In genomic region chr7:130352335-130353074, GRCh38 we compare ENCODE assay signal across 10 cellular contexts. TPM values are rescaled to one million over a fixed set of nuclear protein-coding genes. Genes with fewer than 3 reads are reported as not detected.
DNase-seq lines count a peak whose midpoint lies in the region; TF ChIP-seq lines count a peak whose summit lies in the region.
"Had no signal": no experiment of that assay in that cellular context is flagged by ENCODE, and none has a peak within 500 bp of the region (broad histone marks: within the 10 kb centered on the region; RNA-seq: fewer than 3 reads in every experiment).

No MANE protein-coding gene starts in this region.

- intact Hi-C loops in breast epithelium (cut with DNase I; ENCODE audit: low total_unique reads) = no loop called here

- peak; percentile 44 for DNase-seq in A172 (ENCODE audit: low spot score)
- peak; percentile 95 for DNase-seq in NCI-H1417 treated with DMSO at 0.1 percent for 48 hours (lab: John Stamatoyannopoulos, UW)
- no peak for DNase-seq in breast epithelium (ENCODE audit: low spot score in 2 of 2)
- peak; percentile 22 to 58 for DNase-seq in lung microvascular endothelial cell (ENCODE audit: low read depth in 2 of 2)
- DNase-seq in SIG-M5 treated with dmso at 0.1 percent for 504 hours (lab: John Stamatoyannopoulos, UW; ENCODE audit: unreplicated experiment) = no peak
- no peak for DNase-seq in UCSD-AML1 (lab: John Stamatoyannopoulos, UW; ENCODE audit: unreplicated experiment)
- DNase-seq in CD1c-positive myeloid dendritic cell (ENCODE audit: extremely low spot score) = no peak
- DNase-seq in occipital lobe (lab: John Stamatoyannopoulos, UW) = no peak

- no peak for TF ChIP-seq CTCF in breast epithelium (IDR thresholded peaks at IDR 0.05)

- H3K27ac ChIP-seq in breast epithelium = peak overlapping the region; percentile 79 to 90
- H3K27ac ChIP-seq: epithelial cell of prostate had no signal

- H3K36me3 ChIP-seq in breast epithelium = no peaks in the 10 kb centered on the region

- no peak for TF ChIP-seq POLR2A in breast epithelium (IDR thresholded peaks at IDR 0.05)

- H3K27me3 ChIP-seq in breast epithelium = no peaks in the 10 kb centered on the region

- peak overlapping the region in 1 of 3 donors; percentile 34 for H3K4me3 ChIP-seq in breast epithelium

- H3K9me3 ChIP-seq in breast epithelium = no peaks in the 10 kb centered on the region

- H3K4me1 ChIP-seq in breast epithelium = peaks cover 18 to 20% of the 10 kb centered on the region in 2 donors

RNA-seq across cellular contexts. Expression of gene CPA5, which starts 7.9 kb away (rescaled TPM):
- total RNA-seq in A172 (2014; rRNA removed; shearing (Covaris generic)) = 0.28 and 1.0 TPM in 2 replicates
- not detected for total RNA-seq in breast epithelium
- total RNA-seq in lung microvascular endothelial cell = not detected in 2 replicates
- total RNA-seq in occipital lobe = not detected

RNA-seq across cellular contexts. Expression of gene CPA1, which starts 27.8 kb away (rescaled TPM):
- 0.34 and 2.6 TPM in 2 replicates for total RNA-seq in A172 (2014; rRNA removed; shearing (Covaris generic))
- total RNA-seq in breast epithelium = under 1 TPM in 2 of 3 donors, not detected in 1; 0.73 to 0.96 TPM
- total RNA-seq in lung microvascular endothelial cell = not detected in 2 replicates
- not detected for total RNA-seq in occipital lobe
- total RNA-seq: T-helper 1 cell treated with Interleukin-12 subunit alpha and Interleukin-12 subunit beta and Interleukin-4 antibody, amounts not matched to agents 30 ng/mL and 1 ng/mL, for 36 hours had no signal

RNA-seq across cellular contexts. Expression of gene CPA4, which starts 59.5 kb away (rescaled TPM):
- 387 and 495 TPM in 2 replicates for total RNA-seq in A172 (2014; rRNA removed; shearing (Covaris generic))
- total RNA-seq in breast epithelium (1 to 10 TPM in 1 of 3 donors, under 1 TPM in 1, not detected in 1; 0.98 to 2.0 TPM), lung microvascular endothelial cell (under 0.01 TPM in 1 of 2 replicates, not detected in the other), occipital lobe (0.78 TPM)
- total RNA-seq: T-helper 1 cell treated with Interleukin-12 subunit alpha and Interleukin-12 subunit beta and Interleukin-4 antibody, amounts not matched to agents 30 ng/mL and 1 ng/mL, for 36 hours had no signal

Comparison
In these comparisons a context has a peak if more than half of its experiments do, and no peak if none do; other contexts are left out.
1. DNase-seq: peak in A172 (single experiment), NCI-H1417 treated with DMSO at 0.1 percent for 48 hours (single experiment) and lung microvascular endothelial cell (2 of 2); none in breast epithelium (0 of 2), SIG-M5 treated with dmso at 0.1 percent for 504 hours (single experiment), UCSD-AML1 (single experiment), CD1c-positive myeloid dendritic cell (single experiment) and occipital lobe (single experiment).
2. RNA of gene CPA4, which starts 59.5 kb away (total RNA-seq): 387 to 495 TPM in A172; 0.98 to 2.0 TPM in breast epithelium, 0.78 TPM in occipital lobe (single experiment) and under 0.01 TPM in lung microvascular endothelial cell; every median in the first group is over 100 times any median in the second.